ENCODE assay signal across 1 cellular context in the genomic region with DNA sequence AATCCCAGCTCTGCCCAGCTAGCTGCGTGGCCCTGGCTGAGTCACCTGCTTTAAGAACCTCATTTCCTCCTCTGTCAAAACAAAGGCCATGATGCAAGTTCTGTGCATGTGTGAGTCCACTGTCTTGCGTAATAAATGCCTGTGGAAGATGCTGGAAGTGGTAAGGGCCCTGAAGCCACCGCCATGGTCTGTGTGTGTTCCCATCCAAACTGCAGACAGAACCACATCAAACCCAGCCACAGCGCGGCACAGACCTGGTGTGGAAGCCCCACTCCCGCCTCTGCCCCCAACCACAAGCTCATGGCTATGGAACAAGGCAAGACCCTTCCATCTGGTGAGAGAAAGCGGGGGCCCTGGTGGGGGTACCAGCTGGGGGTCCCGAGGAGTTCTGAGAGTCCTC.
TF ChIP-seq lines count a peak whose summit lies in the region.

No MANE protein-coding gene starts in this region.

TF ChIP-seq in HepG2, 621 proteins besides CTCF, POLR2A, EP300 and RAD21 (continued from another document):
- TF ChIP-seq HNF4A (CRISPR knock-in tag; IDR thresholded peaks at IDR 0.05) (peak; percentile 25; the same call in 1 of the 2 replicates), ZNF878 (CRISPR knock-in tag; IDR thresholded peaks at IDR 0.05) (no peak)
